ENCODE assay signal across 8 cellular contexts in genomic region chr9:127898433-127899199, GRCh38.
DNase-seq lines count a peak whose midpoint lies in the region; TF ChIP-seq lines count a peak whose summit lies in the region.

No MANE protein-coding gene starts in this region.

- TF ChIP-seq CTCF in GM06990 (IDR thresholded peaks at IDR 0.05; ENCODE audit: insufficient read depth, low read length, poor library complexity, severe bottlenecking): no peak
- no peak for TF ChIP-seq CTCF in HL-60 (IDR thresholded peaks at IDR 0.05; ENCODE audit: insufficient read depth, low read length)
- no peak for TF ChIP-seq CTCF in parathyroid adenoma (IDR thresholded peaks at IDR 0.05)

- H3K27ac ChIP-seq in HL-60 (replicated peaks): no peak overlapping the region
- H3K27ac ChIP-seq in parathyroid adenoma: peak overlapping the region; percentile 68

- H3K79me2 ChIP-seq in parathyroid adenoma: no peaks in the 10 kb centered on the region

- no peak overlapping the region for H3K9ac ChIP-seq in parathyroid adenoma

- peak; percentile 52 for DNase-seq in GM06990 (ENCODE audit: extremely low read depth, insufficient read length)
- DNase-seq in HL-60 (ENCODE audit: low read depth in 1 of 2, low spot score in 1 of 2): no peak
- peak; percentile 24 for DNase-seq in activated naive CD4-positive, alpha-beta T cell treated with anti-CD3 and anti-CD28 coated beads, Interleukin-2, amount 50 U/mL, for 16 hours
- DNase-seq in glomerular visceral epithelial cell (ENCODE audit: extremely low spot score): peak; percentile 65
- no peak for DNase-seq in NCI-H2029 treated with DMSO at 0.1 percent for 48 hours (lab: John Stamatoyannopoulos, UW)
- DNase-seq in NCI-H2107 (lab: John Stamatoyannopoulos, UW): no peak
- DNase-seq in stimulated activated CD4-positive, alpha-beta T cell treated with anti-CD3 and anti-CD28 coated beads, Interleukin-4, amount 100 ng/mL, for 4 hours: no peak

- peaks cover 20% of the 10 kb centered on the region for H3K36me3 ChIP-seq in GM06990 (ENCODE audit: control insufficient read depth, insufficient read depth, low read length)
- H3K36me3 ChIP-seq in parathyroid adenoma (ENCODE audit: control insufficient read depth, insufficient read depth, low read length): no peaks in the 10 kb centered on the region

- H3K27me3 ChIP-seq in GM06990 (replicated peaks; ENCODE audit: control insufficient read depth, insufficient read depth, low read length) (no peaks in the 10 kb centered on the region), HL-60 (ENCODE audit: insufficient read depth, poor library complexity, severe bottlenecking) (no peaks in the 10 kb centered on the region), parathyroid adenoma (ENCODE audit: control insufficient read depth, insufficient read depth, low read length) (no peaks in the 10 kb centered on the region)

- peaks cover 3% of the 10 kb centered on the region for H3K4me1 ChIP-seq in parathyroid adenoma

- peak overlapping the region; percentile 73 for H2AFZ ChIP-seq in parathyroid adenoma

- H3K4me3 ChIP-seq in GM06990 (replicated peaks; ENCODE audit: low read depth, low read length) (peak overlapping the region; percentile 89), HL-60 (replicated peaks; ENCODE audit: insufficient read depth, low read length) (peak overlapping the region; percentile 80), parathyroid adenoma (ENCODE audit: low read depth, low read length) (peak overlapping the region; percentile 88)

- H3K4me2 ChIP-seq in parathyroid adenoma (ENCODE audit: low read length): peak overlapping the region; percentile 94

- no peaks in the 10 kb centered on the region for H3K9me3 ChIP-seq in parathyroid adenoma (ENCODE audit: control insufficient read depth, low read length)

Comparison
In these comparisons a context has a peak if more than half of its experiments do, and no peak if none do; other contexts are left out.
1. DNase-seq: peak in GM06990 (single experiment), activated naive CD4-positive, alpha-beta T cell treated with anti-CD3 and anti-CD28 coated beads, Interleukin-2, amount 50 U/mL, for 16 hours (single experiment) and glomerular visceral epithelial cell (single experiment); none in HL-60 (0 of 2), NCI-H2029 treated with DMSO at 0.1 percent for 48 hours (single experiment), NCI-H2107 (single experiment) and stimulated activated CD4-positive, alpha-beta T cell treated with anti-CD3 and anti-CD28 coated beads, Interleukin-4, amount 100 ng/mL, for 4 hours (0 of 2).
2. Peak in every context shown above with its lines, with median percentiles within 50 percentile points of each other: H3K4me3 ChIP-seq.